Comparison of ENCODE assay signal across 31 cellular contexts in genomic region chr7:30785786-30786185, GRCh38. TPM values are rescaled to one million over a fixed set of nuclear protein-coding genes. Genes with fewer than 3 reads are reported as not detected.
"Had no signal": no experiment of that assay in that cellular context is flagged by ENCODE, and none has a peak within 500 bp of the region (broad histone marks: within the 10 kb centered on the region; RNA-seq: fewer than 3 reads in every experiment).

No MANE protein-coding gene starts in this region.

- H3K4me3 ChIP-seq: adrenal gland, SK-N-MC had no signal

- ATAC-seq: activated T-cell treated with anti-CD3 and anti-CD28 coated beads, Interleukin-2, amount 50 U/mL, for 72 hours; Panc1; Right ventricle myocardium inferior; T-cell had no signal

- H3K9me3 ChIP-seq: adrenal gland had no signal

- H3K27me3 ChIP-seq: adrenal gland had no signal

- DNase-seq: activated CD4-positive, alpha-beta memory T cell treated with anti-CD3 and anti-CD28 coated beads for 36 hours; activated CD4-positive, alpha-beta T cell treated with anti-CD3 and anti-CD28 coated beads, Interleukin-2, amount 10 ng/mL, durations not matched to agents 7 days and 5 days; activated CD4-positive, CD25-positive, alpha-beta regulatory T cell; activated CD8-positive, alpha-beta memory T cell treated with anti-CD3 and anti-CD28 coated beads, Interleukin-2, amount 50 U/mL, for 4 hours; activated gamma-delta T cell treated with Interleukin-2 at 50 U/mL for 16 hours; activated naive CD4-positive, alpha-beta T cell treated with anti-CD3 and anti-CD28 coated beads, Interleukin-2, amount 50 U/mL, for 16 hours; activated naive CD8-positive, alpha-beta T cell treated with anti-CD3 and anti-CD28 coated beads, Interleukin-2, amount 10 ng/mL, durations not matched to agents 7 days and 5 days; activated T-cell treated with anti-CD3 and anti-CD28 coated beads, Interleukin-2, amount 50 U/mL, for 72 hours; anterior cingulate cortex; KG1; NCI-H1092 treated with DMSO at 0.1 percent for 48 hours; NCI-H1417 treated with DMSO at 0.1 percent for 48 hours; NCI-H1694; NCI-H2029; NCI-H2107; NCI-H446 treated with DMSO at 0.1 percent for 48 hours; NCI-H524 treated with DMSO at 0.1 percent for 48 hours; NCI-H774; NK-92 treated with Interleukin-12 subunit alpha and Interleukin-12 subunit beta, amount 100 ng/mL, for 24 hours; OCI-M1; RPMI8226; T-cell had no signal

- H3K27ac ChIP-seq: adrenal gland, SK-N-MC, VCaP had no signal

- H3K4me1 ChIP-seq: adrenal gland had no signal

RNA-seq across cellular contexts. Expression of gene INMT, which starts 33.9 kb away (rescaled TPM):
- total RNA-seq: activated CD4-positive, alpha-beta memory T cell treated with anti-CD3 and anti-CD28 coated beads for 36 hours; activated CD8-positive, alpha-beta memory T cell treated with anti-CD3 and anti-CD28 coated beads for 36 hours; activated T-helper 2 cell treated with anti-CD3 and anti-CD28 coated beads, Interferon-gamma antibody, Interleukin-2, Interleukin-4, amounts not matched to agents 10 μg/mL and 5 μg/mL and 100 μg/mL, durations not matched to agents 14 hours and 24 hours and 36 hours; MCF 10A had no signal
- polyA plus RNA-seq: IgD-negative memory B cell had no signal
